In the genomic region with DNA sequence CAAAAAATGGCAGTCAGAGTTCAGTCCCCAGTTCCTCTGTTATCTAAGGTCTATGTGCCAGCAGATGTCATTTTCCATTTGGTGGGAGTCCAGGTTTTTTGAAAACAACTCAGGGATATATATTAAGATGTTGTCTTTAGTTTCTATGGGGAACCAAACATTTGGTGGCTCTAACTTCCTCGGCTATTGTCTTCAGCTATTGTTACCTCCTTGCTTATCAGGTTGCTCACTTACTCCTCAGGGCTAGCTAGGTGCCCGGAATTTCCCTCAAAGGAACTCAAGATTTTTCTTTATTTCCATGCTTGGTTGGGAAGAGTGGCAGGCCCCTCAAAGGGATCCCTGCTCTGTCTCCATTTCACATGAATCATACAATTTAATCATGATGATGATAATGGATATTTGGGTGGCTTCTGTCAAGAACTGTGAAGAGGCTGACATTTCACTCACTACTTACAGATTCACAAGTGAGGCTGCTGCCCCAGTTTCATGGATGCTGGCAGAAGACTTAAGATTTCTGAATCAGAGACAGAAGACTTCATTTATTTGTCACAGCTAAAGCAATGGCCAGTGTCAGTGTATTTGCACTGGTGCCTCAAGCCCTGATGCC, we compare ENCODE assay signal across 14 cellular contexts.
"Had no signal": no experiment of that assay in that cellular context is flagged by ENCODE, and none has a peak within 500 bp of the region (broad histone marks: within the 10 kb centered on the region; RNA-seq: fewer than 3 reads in every experiment).

No MANE protein-coding gene starts in this region.

- DNase-seq: activated CD4-positive, alpha-beta T cell treated with anti-CD3 and anti-CD28 coated beads, Interleukin-2, amount 50 U/mL, for 1 hour; activated CD4-positive, CD25-positive, alpha-beta regulatory T cell; activated naive CD4-positive, alpha-beta T cell treated with anti-CD3 and anti-CD28 coated beads, Interleukin-2, amount 10 ng/mL, durations not matched to agents 7 days and 5 days; central memory CD4-positive, alpha-beta T cell; effector memory CD8-positive, alpha-beta T cell; erythroblast; immature natural killer cell; natural killer cell; stimulated activated CD4-positive, alpha-beta T cell treated with anti-CD3 and anti-CD28 coated beads, Interleukin-15, amount 100 ng/mL, for 24 hours; stimulated activated CD4-positive, alpha-beta T cell treated with anti-CD3 and anti-CD28 coated beads, Interleukin-4, amount 100 ng/mL, for 24 hours; testis had no signal

- H3K9me3 ChIP-seq: testis had no signal

- H3K4me3 ChIP-seq: lung, testis had no signal

- H3K4me3 Mint-ChIP-seq: activated naive CD4-positive, alpha-beta T cell treated with anti-CD3 and anti-CD28 coated beads, Interleukin-2, amount 10 ng/mL, durations not matched to agents 7 days and 5 days; effector memory CD8-positive, alpha-beta T cell; immature natural killer cell; natural killer cell; stimulated activated naive CD8-positive, alpha-beta T cell treated with anti-CD3 and anti-CD28 coated beads, Interleukin-15, Interleukin-2, amounts not matched to agents 100 ng/mL and 50 ng/mL, for 24 hours had no signal

- H3K4me1 Mint-ChIP-seq: activated naive CD4-positive, alpha-beta T cell treated with anti-CD3 and anti-CD28 coated beads, Interleukin-2, amount 10 ng/mL, durations not matched to agents 7 days and 5 days; immature natural killer cell; natural killer cell had no signal

- H3K27me3 Mint-ChIP-seq: activated naive CD4-positive, alpha-beta T cell treated with anti-CD3 and anti-CD28 coated beads, Interleukin-2, amount 10 ng/mL, durations not matched to agents 7 days and 5 days; effector memory CD8-positive, alpha-beta T cell; stimulated activated naive CD8-positive, alpha-beta T cell treated with anti-CD3 and anti-CD28 coated beads, Interleukin-15, Interleukin-2, amounts not matched to agents 100 ng/mL and 50 ng/mL, for 24 hours had no signal

- H3K27me3 ChIP-seq: testis had no signal

- H3K27ac Mint-ChIP-seq: activated naive CD4-positive, alpha-beta T cell treated with anti-CD3 and anti-CD28 coated beads, Interleukin-2, amount 10 ng/mL, durations not matched to agents 7 days and 5 days; activated T-helper 2 cell treated with anti-CD3 and anti-CD28 coated beads, Interferon-gamma antibody, Interleukin-2, Interleukin-4, amounts not matched to agents 10 μg/mL and 5 μg/mL and 100 μg/mL, durations not matched to agents 14 hours and 24 hours and 36 hours; effector memory CD8-positive, alpha-beta T cell; immature natural killer cell; natural killer cell; stimulated activated naive CD8-positive, alpha-beta T cell treated with anti-CD3 and anti-CD28 coated beads, Interleukin-15, Interleukin-2, amounts not matched to agents 100 ng/mL and 50 ng/mL, for 24 hours had no signal

- H3K9me3 Mint-ChIP-seq: activated T-helper 2 cell treated with anti-CD3 and anti-CD28 coated beads, Interferon-gamma antibody, Interleukin-2, Interleukin-4, amounts not matched to agents 10 μg/mL and 5 μg/mL and 100 μg/mL, durations not matched to agents 14 hours and 24 hours and 36 hours; immature natural killer cell; natural killer cell had no signal

- H3K36me3 Mint-ChIP-seq: activated naive CD4-positive, alpha-beta T cell treated with anti-CD3 and anti-CD28 coated beads, Interleukin-2, amount 10 ng/mL, durations not matched to agents 7 days and 5 days; immature natural killer cell; natural killer cell had no signal

- H3K27ac ChIP-seq: testis had no signal
